8 cellular contexts compared by ENCODE assay signal in the genomic region with DNA sequence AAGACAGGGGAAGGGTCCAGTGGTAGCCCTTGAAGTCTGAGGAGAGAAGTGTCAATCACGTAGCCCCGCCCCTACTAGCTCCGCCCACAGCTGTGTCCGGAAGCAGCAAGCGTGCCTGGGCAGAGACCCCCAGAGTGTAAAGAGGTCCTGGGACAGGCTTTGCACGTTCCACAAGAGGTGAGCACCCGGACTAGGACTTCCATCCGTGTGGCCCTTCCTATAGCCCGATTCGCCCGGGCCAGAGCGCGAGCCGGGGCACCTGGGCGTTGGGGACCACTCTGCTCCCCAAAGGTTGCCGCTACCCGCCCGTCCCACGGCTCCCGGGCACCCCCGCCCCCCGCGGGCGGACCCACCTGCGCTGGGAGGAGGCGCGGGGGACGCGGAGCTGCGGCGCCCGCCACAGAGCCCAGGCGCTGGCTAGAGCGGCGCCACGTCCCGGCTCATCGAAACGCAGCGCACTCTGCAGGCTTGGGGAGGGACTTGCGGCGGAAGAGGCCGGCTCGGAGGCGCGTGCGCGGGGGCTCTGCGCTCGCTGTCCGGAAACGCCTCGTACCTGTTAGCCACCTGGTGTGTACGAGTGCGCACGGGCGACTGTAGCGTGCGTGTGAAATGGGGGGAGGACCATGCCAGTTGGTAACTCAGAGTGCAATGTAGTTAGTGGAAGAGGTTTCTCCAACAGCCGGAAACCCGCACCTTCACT.
DNase-seq lines count a peak whose midpoint lies in the region; ATAC-seq and TF ChIP-seq lines count a peak whose summit lies in the region.

A gene with protein sequence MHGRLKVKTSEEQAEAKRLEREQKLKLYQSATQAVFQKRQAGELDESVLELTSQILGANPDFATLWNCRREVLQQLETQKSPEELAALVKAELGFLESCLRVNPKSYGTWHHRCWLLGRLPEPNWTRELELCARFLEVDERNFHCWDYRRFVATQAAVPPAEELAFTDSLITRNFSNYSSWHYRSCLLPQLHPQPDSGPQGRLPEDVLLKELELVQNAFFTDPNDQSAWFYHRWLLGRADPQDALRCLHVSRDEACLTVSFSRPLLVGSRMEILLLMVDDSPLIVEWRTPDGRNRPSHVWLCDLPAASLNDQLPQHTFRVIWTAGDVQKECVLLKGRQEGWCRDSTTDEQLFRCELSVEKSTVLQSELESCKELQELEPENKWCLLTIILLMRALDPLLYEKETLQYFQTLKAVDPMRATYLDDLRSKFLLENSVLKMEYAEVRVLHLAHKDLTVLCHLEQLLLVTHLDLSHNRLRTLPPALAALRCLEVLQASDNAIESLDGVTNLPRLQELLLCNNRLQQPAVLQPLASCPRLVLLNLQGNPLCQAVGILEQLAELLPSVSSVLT (minus strand): TSS at position 464 of the 700 bp plus-strand sequence. CDS start 482 bp downstream, outside the sequence.

- H4K20me1 ChIP-seq in OCI-LY3 (ENCODE audit: insufficient read depth, low read length) = no peaks in the 10 kb centered on the region

- peak; percentile 81 for TF ChIP-seq POLR2A in erythroblast (IDR thresholded peaks at IDR 0.05; ENCODE audit: low read length)

- H3K4me3 ChIP-seq in OCI-LY3 (ENCODE audit: low read length) = peak within 1 kb of the TSS; percentile 90
- H3K4me3 ChIP-seq in mucosa of stomach (ENCODE audit: low read length) = peak within 1 kb of the TSS; percentile 52

- H3K9me3 ChIP-seq in OCI-LY3 (ENCODE audit: insufficient read depth, low read length) = no peaks in the 10 kb centered on the region
- no peaks in the 10 kb centered on the region for H3K9me3 ChIP-seq in mucosa of stomach (ENCODE audit: control insufficient read depth, low read length)

- peak within 1 kb of the TSS; percentile 58; the same call in 1 of the 2 replicates for H2AFZ ChIP-seq in OCI-LY3 (ENCODE audit: low read depth, low read length)

- H3K9ac ChIP-seq in OCI-LY3 (ENCODE audit: low read length) (peak within 1 kb of the TSS; percentile 98), mucosa of stomach (ENCODE audit: low read length) (peak within 1 kb of the TSS; percentile 98)

- peak; percentile 66 for TF ChIP-seq CTCF in OCI-LY3 (IDR thresholded peaks at IDR 0.05; ENCODE audit: low read depth, low read length)

- DNase-seq in DMS 273 treated with DMSO at 0.1 percent for 48 hours (lab: John Stamatoyannopoulos, UW) = peak; percentile 58
- DNase-seq in HuH-7.5 (ENCODE audit: low spot score) = peak; percentile 96
- DNase-seq in activated T-cell treated with anti-CD3 and anti-CD28 coated beads for 4 hours = peak; percentile 77
- peak; percentile 93 to 96 for DNase-seq in erythroblast (lab: John Stamatoyannopoulos, UW)
- DNase-seq in stimulated activated CD8-positive, alpha-beta memory T cell treated with anti-CD3 and anti-CD28 coated beads, Interleukin-7, amount 100 ng/mL, for 1 hour (ENCODE audit: low read depth in 2 of 2) = peak; percentile 79 to 81

- peak within 1 kb of the TSS; percentile 88 for H3K27ac ChIP-seq in OCI-LY3 (ENCODE audit: low read length)

- ATAC-seq in GM21526 (IDR thresholded peaks at IDR 0.05; ENCODE audit: low FRiP score, unreplicated experiment) = peak; percentile 75

- no peaks in the 10 kb centered on the region for H3K27me3 ChIP-seq in OCI-LY3 (ENCODE audit: low read depth, low read length)
- H3K27me3 ChIP-seq in mucosa of stomach (ENCODE audit: control insufficient read depth, insufficient read depth, low read length) = no peaks in the 10 kb centered on the region

- peaks cover 38% of the 10 kb centered on the region for H3K4me1 ChIP-seq in OCI-LY3 (ENCODE audit: low read length)
- peaks cover 18% of the 10 kb centered on the region for H3K4me1 ChIP-seq in mucosa of stomach (ENCODE audit: control insufficient read depth, insufficient read depth, low read length)

- no peaks in the 10 kb centered on the region for H3K79me2 ChIP-seq in OCI-LY3 (ENCODE audit: low read length)

- peak within 1 kb of the TSS; percentile 83 for H3K4me2 ChIP-seq in OCI-LY3 (ENCODE audit: low read length)

- H3K36me3 ChIP-seq in OCI-LY3 (replicated peaks; ENCODE audit: low read depth, low read length) (peaks cover 2% of the 10 kb centered on the region), mucosa of stomach (ENCODE audit: control insufficient read depth, insufficient read depth, low read length) (no peaks in the 10 kb centered on the region)

Comparison
In these comparisons a context has a peak if more than half of its experiments do, and no peak if none do; other contexts are left out.
1. Peak in every context shown above with its lines: DNase-seq, ATAC-seq, H3K4me3 ChIP-seq and H3K27ac ChIP-seq.